ENCODE assay signal across 15 cellular contexts in the genomic region with DNA sequence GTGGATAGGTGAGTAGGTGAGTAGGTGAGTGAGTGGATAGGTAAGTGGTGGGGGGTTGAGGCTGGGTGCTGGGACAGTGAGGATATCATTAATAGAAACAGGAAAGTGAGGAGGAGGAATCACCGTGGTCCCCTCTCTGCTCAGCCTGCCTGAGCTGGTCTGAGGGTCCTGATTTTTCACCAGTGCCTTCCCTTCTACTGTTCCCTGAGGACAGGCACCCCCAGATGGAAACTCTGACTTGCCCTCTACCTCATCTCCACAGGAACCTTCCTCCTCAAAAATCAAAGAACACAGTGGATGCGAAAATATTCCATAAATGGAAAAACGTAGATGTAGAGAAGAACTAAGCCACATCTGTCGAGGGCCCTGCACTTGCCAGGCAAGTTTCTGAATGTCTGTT. TPM values are rescaled to one million over a fixed set of nuclear protein-coding genes. Genes with fewer than 3 reads are reported as not detected.
A peak's percentile ranks its signal among the peaks of the same experiment; 100 is the strongest.
DNase-seq lines count a peak whose midpoint lies in the region; ATAC-seq, FAIRE-seq and TF ChIP-seq lines count a peak whose summit lies in the region.
"Had no signal": no experiment of that assay in that cellular context is flagged by ENCODE, and none has a peak within 500 bp of the region (broad histone marks: within the 10 kb centered on the region; RNA-seq: fewer than 3 reads in every experiment).

No MANE protein-coding gene starts in this region.

- SMC1A ChIA-PET in GM12878 (lab: Charles Lee; ENCODE audit: uncharacterized antibody, unreplicated experiment), result interaction anchor here (0.5 to 9.8 kb wide), 15 partner anchors 10 to 184 kb away, joined by 3 to 142 read pairs (median 4); a partner anchor contains a TSS

- in situ Hi-C loops in GM12878 (cut with MboI), result no loop called here

- no peaks in the 10 kb centered on the region for H3K36me3 ChIP-seq in DND-41 (ENCODE audit: insufficient read depth, low read length)
- no peaks in the 10 kb centered on the region for H3K36me3 ChIP-seq in Karpas-422 (ENCODE audit: insufficient read depth, low read length)
- no peaks in the 10 kb centered on the region; a peak in 1 of 4 replicates for H3K36me3 ChIP-seq in GM12878 (ENCODE audit: control insufficient read depth in 2 of 2, insufficient read depth in 2 of 2, low read length in 1 of 2)
- no peaks in the 10 kb centered on the region for H3K36me3 ChIP-seq in osteoblast (ENCODE audit: insufficient read depth, low read length)
- no peaks in the 10 kb centered on the region for H3K36me3 ChIP-seq in SJCRH30
- H3K36me3 ChIP-seq: breast epithelium, prostate gland had no signal

- H3K4me2 ChIP-seq in DND-41 (ENCODE audit: insufficient read depth, low read length) (peak overlapping the region; percentile 54), Karpas-422 (ENCODE audit: low read depth, low read length, poor library complexity, severe bottlenecking) (peak overlapping the region; percentile 63), GM12878 (ENCODE audit: control insufficient read depth, insufficient read depth) (peak overlapping the region; percentile 83), osteoblast (ENCODE audit: insufficient read depth, low read length) (peak overlapping the region; percentile 91)
- H3K4me2 ChIP-seq: hepatocyte had no signal

- no peak for TF ChIP-seq POLR2A in GM12878 (IDR thresholded peaks at IDR 0.05; ENCODE audit: low read depth, low read length)

- peak overlapping the region; percentile 19 for H3K9ac ChIP-seq in DND-41 (ENCODE audit: low read depth, low read length)
- peak overlapping the region; percentile 40 for H3K9ac ChIP-seq in Karpas-422 (ENCODE audit: low read length)
- H3K9ac ChIP-seq in GM12878 (ENCODE audit: control insufficient read depth, insufficient read depth, low read length), result peak overlapping the region; percentile 55

- no peak for TF ChIP-seq RAD21 in GM12878 (IDR thresholded peaks at IDR 0.05; ENCODE audit: insufficient read depth, low read depth, low read length)

- RAD21 ChIA-PET in GM12878 (lab: Charles Lee; ENCODE audit: unreplicated experiment), result interaction anchor here (0.6 to 5.2 kb wide), 11 partner anchors 9 to 337 kb away, joined by 3 to 90 read pairs (median 5); no protein-coding TSS in a partner anchor

- H3K27ac ChIP-seq in DND-41 (ENCODE audit: low read length) (peak overlapping the region; percentile 87), Karpas-422 (ENCODE audit: low read length) (peak overlapping the region; percentile 42), GM12878 (ENCODE audit: control insufficient read depth, insufficient read depth) (peak overlapping the region; percentile 86), osteoblast (ENCODE audit: low read depth, low read length) (peak overlapping the region; percentile 92), SJCRH30 (no peak overlapping the region)
- H3K27ac ChIP-seq: hepatocyte, prostate gland had no signal

- H3K4me1 ChIP-seq in DND-41 (ENCODE audit: insufficient read depth, low read length) (peaks cover 58% of the 10 kb centered on the region), Karpas-422 (ENCODE audit: low read length) (peaks cover 39% of the 10 kb centered on the region), GM12878 (ENCODE audit: control insufficient read depth, insufficient read depth, low read length) (peaks cover 39% of the 10 kb centered on the region), osteoblast (ENCODE audit: insufficient read depth, low read length) (peaks cover 22% of the 10 kb centered on the region), SJCRH30 (0 out of 2 replicates have a peak, but pooled peaks cover 2% of the 10 kb centered on the region)
- H3K4me1 ChIP-seq: prostate gland had no signal

- TSS peak; percentile 65 for BruUV-seq in GM12878 (replicated peaks; lab: Mats Ljungman, UMichigan)

- POLR2A ChIA-PET in GM12878 (lab: Charles Lee), result interaction anchor here (0.8 to 5.9 kb wide), 5 partner anchors 8 to 173 kb away, joined by 3 to 108 read pairs (median 5); no protein-coding TSS in a partner anchor

- H3K9me2 ChIP-seq in Karpas-422 (replicated peaks; ENCODE audit: insufficient read depth, low read length), result no peaks in the 10 kb centered on the region

- H3K9me3 ChIP-seq in DND-41 (ENCODE audit: insufficient read depth, low read length, severe bottlenecking), result no peaks in the 10 kb centered on the region
- H3K9me3 ChIP-seq in Karpas-422 (ENCODE audit: low read length), result no peaks in the 10 kb centered on the region
- H3K9me3 ChIP-seq in GM12878 (replicated peaks; ENCODE audit: control insufficient read depth, insufficient read depth, low read length), result no peaks in the 10 kb centered on the region
- H3K9me3 ChIP-seq in osteoblast (ENCODE audit: low read depth, low read length), result no peaks in the 10 kb centered on the region
- H3K9me3 ChIP-seq in SJCRH30 (replicated peaks), result no peaks in the 10 kb centered on the region
- H3K9me3 ChIP-seq: breast epithelium, prostate gland had no signal

- CTCF ChIA-PET in GM12878 (lab: Yijun Ruan, JAX), result interaction anchor here (0.6 to 6.5 kb wide), 6 partner anchors 10 to 68 kb away, joined by 3 to 59 read pairs (median 10); no protein-coding TSS in a partner anchor

- no peaks in the 10 kb centered on the region for H3K27me3 ChIP-seq in DND-41 (ENCODE audit: insufficient read depth, low read length, poor library complexity)
- H3K27me3 ChIP-seq in Karpas-422 (ENCODE audit: low read length), result no peaks in the 10 kb centered on the region
- H3K27me3 ChIP-seq in GM12878 (replicated peaks in 1 of 2; ENCODE audit: control insufficient read depth in 2 of 2, insufficient read depth in 2 of 2, low read length in 1 of 2), result no peaks in the 10 kb centered on the region
- H3K27me3 ChIP-seq in osteoblast (ENCODE audit: insufficient read depth, low read length), result no peaks in the 10 kb centered on the region
- no peaks in the 10 kb centered on the region for H3K27me3 ChIP-seq in SJCRH30
- H3K27me3 ChIP-seq: breast epithelium, hepatocyte had no signal

- H4K20me1 ChIP-seq in DND-41 (ENCODE audit: insufficient read depth, low read length), result no peaks in the 10 kb centered on the region
- no peaks in the 10 kb centered on the region for H4K20me1 ChIP-seq in Karpas-422 (ENCODE audit: insufficient read depth, low read depth, low read length)
- H4K20me1 ChIP-seq in GM12878 (ENCODE audit: control insufficient read depth, insufficient read depth), result no peaks in the 10 kb centered on the region
- H4K20me1 ChIP-seq in osteoblast (ENCODE audit: insufficient read depth, low read length), result no peaks in the 10 kb centered on the region

- H2AFZ ChIP-seq in DND-41 (ENCODE audit: low read depth, low read length) (no peak overlapping the region), Karpas-422 (ENCODE audit: low read length) (peak overlapping the region; percentile 33), GM12878 (ENCODE audit: control insufficient read depth, low read depth, low read length) (no peak overlapping the region), osteoblast (ENCODE audit: low read length) (no peak overlapping the region)
- H2AFZ ChIP-seq: hepatocyte had no signal

- DNase-seq in DND-41, result no peak
- no peak for DNase-seq in Karpas-422
- DNase-seq in GM12878 (ENCODE audit: low read depth, low spot score), result no peak
- DNase-seq in osteoblast (ENCODE audit: insufficient read length, low spot score, missing footprints), result no peak
- no peak for DNase-seq in NCI-H1694 (lab: John Stamatoyannopoulos, UW)
- no peak for DNase-seq in NCI-H1417 treated with DMSO at 0.1 percent for 48 hours (lab: John Stamatoyannopoulos, UW)
- DNase-seq in SJCRH30, result no peak
- DNase-seq in LoVo (ENCODE audit: low spot score), result no peak
- DNase-seq: COR-L47; mammary epithelial cell; NCI-H1930; stimulated activated CD4-positive, alpha-beta T cell treated with anti-CD3 and anti-CD28 coated beads, Interleukin-2, amount 100 ng/mL, for 48 hours had no signal

- TF ChIP-seq EP300 in GM12878 (IDR thresholded peaks at IDR 0.05; ENCODE audit: borderline replicate concordance in 1 of 2, control insufficient read depth in 1 of 2, low read depth in 2 of 2, low read length in 2 of 2), result no peak

- H3K79me2 ChIP-seq in DND-41 (ENCODE audit: insufficient read depth, low read length) (no peaks in the 10 kb centered on the region), Karpas-422 (ENCODE audit: low read length) (no peaks in the 10 kb centered on the region), GM12878 (ENCODE audit: control insufficient read depth, insufficient read depth, low read length) (peaks cover 17% of the 10 kb centered on the region), osteoblast (ENCODE audit: insufficient read depth, low read length) (peaks cover 38% of the 10 kb centered on the region)
- H3K79me2 ChIP-seq: hepatocyte had no signal

- ATAC-seq in DND-41 (ENCODE audit: insufficient read depth, low read depth), result no peak
- peak; percentile 2 for ATAC-seq in GM12878

- FAIRE-seq in GM12878 (lab: Jason Lieb, UNC), result no peak

- TF ChIP-seq CTCF in DND-41 (IDR thresholded peaks at IDR 0.05; ENCODE audit: borderline replicate concordance, extremely low read depth, low read length, poor library complexity, severe bottlenecking) (no peak), GM12878 (IDR thresholded peaks at IDR 0.05 in 2 of 3, conservative IDR thresholded peaks at IDR 0.05 in 1 of 3; ENCODE audit: control insufficient read depth in 2 of 3, extremely low read depth in 1 of 3, insufficient read depth in 1 of 3, low read depth in 3 of 3, low read length in 3 of 3) (no peak), osteoblast (IDR thresholded peaks at IDR 0.05; ENCODE audit: extremely low read depth, low read depth, low read length) (no peak)

- H3K4me3 ChIP-seq in DND-41 (ENCODE audit: low read depth in 1 of 2, low read length in 2 of 2) (no peak overlapping the region), Karpas-422 (ENCODE audit: low read length) (peak overlapping the region; percentile 38; the same call in 1 of the 2 replicates), GM12878 (peak overlapping the region; percentile 62), osteoblast (ENCODE audit: insufficient read depth, low read length) (peak overlapping the region; percentile 55), SJCRH30 (no peak overlapping the region)
- H3K4me3 ChIP-seq: breast epithelium, hepatocyte, prostate gland had no signal

- WGBS in GM12878 (ENCODE audit: insufficient coverage, insufficient replicate concordance, low lambda C conversion rate, missing lambda C conversion rate), result 3% methylated on average over 4 of the region's 4 CpGs

- intact Hi-C loops in GM12878 (cut with micrococcal nuclease; ENCODE audit: unreplicated experiment), result loop anchor here (1.0 to 5.0 kb wide), 2 partner anchors 14 to 175 kb away; a partner anchor contains a TSS

RNA-seq across cellular contexts. Expression of a gene that starts 1.9 kb away (rescaled TPM):
- total RNA-seq in Karpas-422 (2014; rRNA removed; shearing (Covaris generic); ENCODE audit: low replicate concordance), result 0.36 TPM in 1 of 2 replicates, not detected in the other
- total RNA-seq in GM12878 (2013; cell fraction: nucleolus; rRNA removed), result 1.0 TPM in 2 replicates
- 2.2 and 3.1 TPM in 2 replicates for total RNA-seq in GM12878 (2014; rRNA removed)
- 0.76 and 1.1 TPM in 2 replicates for total RNA-seq in GM12878 (2014; rRNA removed; fragmentation: Illumina TruSeq; extraction: Trizol)
- total RNA-seq in GM12878 (2021), result 2.1 and 2.4 TPM in 2 replicates
- polyA plus RNA-seq in GM12878 (2011; ENCODE audit: low read depth), result 0.76 TPM
- polyA plus RNA-seq in GM12878 (2011; rRNA removed), result 1.9 and 3.0 TPM in 2 replicates
- polyA plus RNA-seq in GM12878 (2011; cell fraction: cytosol; rRNA removed), result 8.1 and 9.1 TPM in 2 replicates
- 7.7 and 8.0 TPM in 2 replicates for polyA plus RNA-seq in GM12878 (2011; cell fraction: nucleus; rRNA removed)
- polyA plus RNA-seq in GM12878 (2012), result 1.1 and 1.3 TPM in 2 replicates
- 1.1 and 1.2 TPM in 2 replicates for polyA plus RNA-seq in GM12878 (2014; fragmentation: Illumina TruSeq; extraction: Trizol)
- under 1 TPM; 0.06 to 0.35 TPM for polyA plus RNA-seq in GM12878 (2014; fragmentation: Nextera tagmentation; extraction: Ambion mirVana)
- polyA plus RNA-seq in GM12878 (2014; rRNA removed), result 2.7 and 3.4 TPM in 2 replicates
- 1 to 10 TPM; 1.8 TPM for polyA plus RNA-seq in GM12878 (2016; fragmentation: Nextera tagmentation; extraction: Ambion mirVana)
- 2.8 and 6.9 TPM in 2 replicates for polyA minus RNA-seq in GM12878 (2011; rRNA and poly(A)+ RNA removed)
- 1.2 and 3.3 TPM in 2 replicates for polyA minus RNA-seq in GM12878 (2011; cell fraction: cytosol; rRNA and poly(A)+ RNA removed)
- polyA minus RNA-seq in GM12878 (2011; cell fraction: nucleus; rRNA and poly(A)+ RNA removed), result 1.6 and 1.7 TPM in 2 replicates
- total RNA-seq in osteoblast, result 8.0 and 8.5 TPM in 2 replicates
- total RNA-seq in SJCRH30 (2014; rRNA removed; shearing (Covaris generic)), result 0.18 TPM in 1 of 2 replicates, not detected in the other

Comparison
In these comparisons a context has a peak if more than half of its experiments do, and no peak if none do; other contexts are left out.
1. H3K4me3 ChIP-seq: peak in Karpas-422 (single experiment), GM12878 (single experiment) and osteoblast (single experiment); none in DND-41 (0 of 2) and SJCRH30 (single experiment).
2. Peak in every context shown above with its lines, with median percentiles within 50 percentile points of each other: H3K4me2 ChIP-seq and H3K9ac ChIP-seq.